22 cellular contexts compared by ENCODE assay signal in the genomic region with DNA sequence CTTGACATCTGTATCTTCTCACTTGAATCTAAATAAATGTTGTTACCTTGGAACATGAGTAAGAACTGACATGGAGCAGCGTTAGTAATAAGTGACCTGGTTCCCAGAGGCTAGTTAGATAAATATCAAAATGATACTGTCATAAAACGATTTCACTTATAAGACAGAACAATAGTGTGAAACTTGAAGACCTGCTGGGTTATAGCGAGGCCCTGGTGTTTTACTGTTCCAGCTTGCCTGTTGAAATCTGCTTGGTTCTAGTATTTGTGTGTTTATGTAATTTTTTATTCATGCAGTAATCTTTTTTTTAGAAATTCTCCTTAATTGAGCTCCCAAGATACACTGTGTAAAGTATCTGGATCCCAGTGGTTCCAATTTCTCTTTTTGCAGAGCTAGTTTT.
"Had no signal": no experiment of that assay in that cellular context is flagged by ENCODE, and none has a peak within 500 bp of the region (broad histone marks: within the 10 kb centered on the region; RNA-seq: fewer than 3 reads in every experiment).

No MANE protein-coding gene starts in this region.

- DNase-seq: hypothalamus; immature natural killer cell; kidney; left colon; left lung; lower lobe of right lung; mammary epithelial cell; mesenchymal stem cell; naive B cell; natural killer cell; nephron progenitor cell; occipital lobe; right lobe of liver; stimulated activated CD4-positive, alpha-beta T cell treated with anti-CD3 and anti-CD28 coated beads, Interleukin-1b, Interleukin-23, amount 100 ng/mL, for 48 hours; stimulated activated CD4-positive, alpha-beta T cell treated with anti-CD3 and anti-CD28 coated beads, Interleukin-2, amount 100 ng/mL, for 48 hours; stimulated activated CD4-positive, alpha-beta T cell treated with anti-CD3 and anti-CD28 coated beads, Interleukin-4, amount 100 ng/mL, for 4 hours; stimulated activated CD8-positive, alpha-beta memory T cell treated with anti-CD3 and anti-CD28 coated beads, Interleukin-4, amount 100 ng/mL, for 48 hours; stimulated activated naive CD4-positive, alpha-beta T cell treated with Interleukin-2 at 50 U/mL for 16 hours; stimulated activated naive CD8-positive, alpha-beta T cell treated with anti-CD3 and anti-CD28 coated beads, Interleukin-15, amount 100 ng/mL, for 72 hours; substantia nigra; uterus had no signal

- ATAC-seq: left colon; left lung; lower lobe of right lung; natural killer cell; right lobe of liver; stimulated activated memory B cell treated with anti-CD40 and anti-IgM and Interleukin-4, amounts not matched to agents 10 μg/mL and 1 μg/mL and 100 μg/mL, for 72 hours; stimulated activated naive CD8-positive, alpha-beta T cell treated with anti-CD3 and anti-CD28 coated beads, Interleukin-15, amount 100 ng/mL, for 72 hours had no signal
